Comparison of ENCODE assay signal across 9 cellular contexts in genomic region chr5:20678814-20679298, GRCh38.
DNase-seq lines count a peak whose midpoint lies in the region; ATAC-seq and TF ChIP-seq lines count a peak whose summit lies in the region.
"Had no signal": no experiment of that assay in that cellular context is flagged by ENCODE, and none has a peak within 500 bp of the region (broad histone marks: within the 10 kb centered on the region; RNA-seq: fewer than 3 reads in every experiment).

No MANE protein-coding gene starts in this region.

- no peak overlapping the region for H3K4me3 ChIP-seq in suprapubic skin

- no peaks in the 10 kb centered on the region for H3K9me3 ChIP-seq in suprapubic skin

- H3K36me3 ChIP-seq in suprapubic skin: no peaks in the 10 kb centered on the region

- H3K27ac ChIP-seq in suprapubic skin: no peak overlapping the region

- ATAC-seq in HG03442 (IDR thresholded peaks at IDR 0.05; ENCODE audit: unreplicated experiment): peak; percentile 26
- ATAC-seq: natural killer cell treated with Interleukin-12 subunit alpha and Interleukin-12 subunit beta and Interleukin-15 and Interleukin-18, amount 100 ng/mL, for 72 hours had no signal

- H3K4me1 ChIP-seq in suprapubic skin: no peaks in the 10 kb centered on the region

- H3K27me3 ChIP-seq in suprapubic skin: no peaks in the 10 kb centered on the region

- DNase-seq in DMS53 (lab: John Stamatoyannopoulos, UW) (peak; percentile 61), SW 1271 (lab: John Stamatoyannopoulos, UW) (peak; percentile 28 to 80), glomerular visceral epithelial cell (ENCODE audit: extremely low spot score) (peak; percentile 80), suprapubic skin (ENCODE audit: low spot score in 2 of 2) (no peak), HUDEP-2 (lab: John Stamatoyannopoulos, UW; ENCODE audit: unreplicated experiment in 76 of 76) (no peak), GM10266 (ENCODE audit: extremely low spot score) (no peak)
- DNase-seq in activated CD4-positive, CD25-positive, alpha-beta regulatory T cell (lab: John Stamatoyannopoulos, UW): no peak

- TF ChIP-seq POLR2A in suprapubic skin (IDR thresholded peaks at IDR 0.05): no peak

- WGBS in suprapubic skin: 100% methylated on average over 1 of the region's 1 CpG

- TF ChIP-seq EP300 in suprapubic skin (IDR thresholded peaks at IDR 0.05): no peak

- TF ChIP-seq CTCF in suprapubic skin (IDR thresholded peaks at IDR 0.05) (no peak), GM10266 (IDR thresholded peaks at IDR 0.05; ENCODE audit: control insufficient read depth, insufficient read depth, low read depth, missing control alignments) (no peak)

Comparison
In these comparisons a context has a peak if more than half of its experiments do, and no peak if none do; other contexts are left out.
1. DNase-seq: peak in DMS53 (single experiment), SW 1271 (2 of 2) and glomerular visceral epithelial cell (single experiment); none in suprapubic skin (0 of 2), HUDEP-2 (0 of 76), GM10266 (single experiment) and activated CD4-positive, CD25-positive, alpha-beta regulatory T cell (0 of 4).